8 cellular contexts compared by ENCODE assay signal in the genomic region with DNA sequence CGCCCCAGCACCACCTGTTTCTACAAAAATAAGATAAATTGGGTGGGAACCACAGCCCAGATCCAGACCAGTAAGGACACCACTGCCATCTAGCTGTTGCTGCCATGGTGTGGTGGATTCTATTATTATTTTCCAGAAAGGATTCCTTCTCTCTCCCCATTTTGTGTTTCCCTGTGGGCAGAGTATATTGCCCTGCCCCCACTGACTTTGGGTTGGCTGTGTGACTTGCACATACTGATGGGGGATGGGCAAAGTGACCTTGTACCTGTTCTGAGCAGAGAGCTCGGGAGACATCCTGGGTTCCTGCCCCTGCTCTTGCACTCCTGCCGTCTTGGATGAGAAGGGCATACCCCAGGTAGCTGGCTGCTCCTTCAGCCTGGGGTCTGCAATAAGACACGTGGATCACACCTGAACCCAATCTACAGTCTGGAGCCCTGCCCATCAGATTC. TPM values are rescaled to one million over a fixed set of nuclear protein-coding genes. Genes with fewer than 3 reads are reported as not detected.
DNase-seq lines count a peak whose midpoint lies in the region; ATAC-seq and TF ChIP-seq lines count a peak whose summit lies in the region.

No MANE protein-coding gene starts in this region.

- ATAC-seq in heart left ventricle, result no peak
- ATAC-seq in left cardiac atrium, result no peak
- no peak for ATAC-seq in HG03439 (IDR thresholded peaks at IDR 0.05; ENCODE audit: unreplicated experiment)

- H3K9me3 ChIP-seq in heart left ventricle (no peaks in the 10 kb centered on the region), ascending aorta (no peaks in the 10 kb centered on the region)

- no peak for TF ChIP-seq POLR2A in heart left ventricle (IDR thresholded peaks at IDR 0.05)

- H3K27me3 ChIP-seq in heart left ventricle (no peaks in the 10 kb centered on the region), ascending aorta (no peaks in the 10 kb centered on the region)

- TF ChIP-seq CTCF in heart left ventricle (IDR thresholded peaks at IDR 0.05), result peak in 8 of 12 donors; percentile 9 to 39 (median 28)
- peak in 1 of 3 experiments; percentile 15 for TF ChIP-seq CTCF in ascending aorta (IDR thresholded peaks at IDR 0.05)

- no peaks in the 10 kb centered on the region for H3K36me3 ChIP-seq in heart left ventricle
- no peaks in the 10 kb centered on the region for H3K36me3 ChIP-seq in ascending aorta

- H3K4me1 ChIP-seq in heart left ventricle (no peaks in the 10 kb centered on the region), ascending aorta (no peaks in the 10 kb centered on the region)

- DNase-seq in heart left ventricle, result no peak
- DNase-seq in left cardiac atrium, result no peak
- peak; percentile 57 for DNase-seq in NCI-H1694 treated with DMSO at 0.1 percent for 48 hours (lab: John Stamatoyannopoulos, UW)
- peak; percentile 24 for DNase-seq in cerebellum (ENCODE audit: low spot score)
- peak; percentile 6 for DNase-seq in stromal cell of bone marrow (ENCODE audit: low read depth)
- DNase-seq in NCI-H1436 (lab: John Stamatoyannopoulos, UW), result no peak
- no peak for DNase-seq in ascending aorta (ENCODE audit: low spot score in 2 of 2)

- 34 to 45% (median 41%) methylated on average over 4 of the region's 4 CpGs for WGBS in heart left ventricle, 4 donors

- H3K27ac ChIP-seq in heart left ventricle, result no peak overlapping the region
- no peak overlapping the region for H3K27ac ChIP-seq in ascending aorta

- H3K4me3 ChIP-seq in heart left ventricle (no peak overlapping the region), ascending aorta (no peak overlapping the region)

- intact Hi-C loops in heart left ventricle (cut with DNase I), result no loop called here
- intact Hi-C loops in left cardiac atrium (cut with DNase I), result no loop called here
- intact Hi-C loops in ascending aorta (cut with DNase I), result no loop called here

RNA-seq across cellular contexts. Expression of a gene that starts 24.3 kb away (rescaled TPM):
- total RNA-seq in heart left ventricle (10 to 100 TPM; 45.7 to 87.0 (median 56.8) TPM), left cardiac atrium (10 to 100 TPM; 33.1 to 41.6 TPM), cerebellum (46.5 TPM), ascending aorta (4.3 TPM)
- 10 to 100 TPM; 26.6 to 36.7 TPM for polyA plus RNA-seq in heart left ventricle

RNA-seq across cellular contexts. Expression of a gene that starts 24.7 kb away (rescaled TPM):
- 10 to 100 TPM in 8 of 9 donors, 1 to 10 TPM in 1; 8.8 to 29.3 (median 22.8) TPM for total RNA-seq in heart left ventricle
- 10 to 100 TPM; 20.5 to 23.4 TPM for polyA plus RNA-seq in heart left ventricle
- total RNA-seq in left cardiac atrium, result 10 to 100 TPM; 17.6 to 20.8 TPM
- 16.1 TPM for total RNA-seq in cerebellum
- total RNA-seq in ascending aorta, result 2.3 TPM

RNA-seq across cellular contexts. Expression of a gene that starts 44.7 kb away (rescaled TPM):
- total RNA-seq in heart left ventricle (100 to 1,000 TPM in 3 of 9 donors, 10 to 100 TPM in 6; 71.7 to 152 (median 91.0) TPM), left cardiac atrium (10 to 100 TPM; 92.0 to 99.9 TPM), cerebellum (20.0 TPM), ascending aorta (85.3 TPM)
- 100 to 1,000 TPM in 1 of 2 donors, 10 to 100 TPM in 1; 44.5 to 158 TPM for polyA plus RNA-seq in heart left ventricle

RNA-seq across cellular contexts. Expression of a gene that starts 46.5 kb away (rescaled TPM):
- total RNA-seq in heart left ventricle, result 10 to 100 TPM; 10.3 to 25.5 (median 14.8) TPM
- 10 to 100 TPM; 22.3 to 27.4 TPM for polyA plus RNA-seq in heart left ventricle
- total RNA-seq in left cardiac atrium, result 10 to 100 TPM in 1 of 2 donors, 1 to 10 TPM in 1; 9.8 to 12.1 TPM
- 10.2 TPM for total RNA-seq in cerebellum
- 4.6 TPM for total RNA-seq in ascending aorta

RNA-seq across cellular contexts. Expression of a gene that starts 46.7 kb away (rescaled TPM):
- total RNA-seq in heart left ventricle, result 10 to 100 TPM; 19.6 to 27.1 (median 23.3) TPM
- polyA plus RNA-seq in heart left ventricle, result 10 to 100 TPM in 1 of 2 donors, 1 to 10 TPM in 1; 9.4 to 39.6 TPM
- 10 to 100 TPM; 17.6 to 20.5 TPM for total RNA-seq in left cardiac atrium
- total RNA-seq in cerebellum, result 26.9 TPM
- total RNA-seq in ascending aorta, result 8.3 TPM

Comparison
In these comparisons a context has a peak if more than half of its experiments do, and no peak if none do; other contexts are left out.
1. DNase-seq: peak in NCI-H1694 treated with DMSO at 0.1 percent for 48 hours (single experiment), cerebellum (single experiment) and stromal cell of bone marrow (single experiment); none in heart left ventricle (0 of 5), left cardiac atrium (single experiment), NCI-H1436 (single experiment) and ascending aorta (0 of 2).